ENCODE assay signal across 9 cellular contexts in the genomic region with DNA sequence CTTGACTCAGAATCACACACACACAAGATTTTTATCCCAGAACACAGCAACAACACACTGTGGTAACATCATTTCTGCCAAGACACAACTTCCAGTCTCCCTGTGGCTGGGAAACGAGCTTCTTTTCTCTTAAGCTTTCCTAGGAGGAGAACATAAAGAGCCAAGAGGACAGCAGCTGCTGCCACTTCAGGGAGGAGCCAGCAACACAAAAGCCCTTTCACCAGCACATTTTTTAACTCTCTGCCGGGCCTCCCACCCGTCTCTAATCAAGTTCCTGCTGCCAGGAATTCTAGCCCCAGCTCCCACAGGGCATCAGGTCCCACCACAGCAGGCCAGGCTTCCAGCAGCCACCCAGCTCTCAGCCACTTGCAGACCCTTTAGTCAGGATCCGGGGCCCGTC. TPM values are rescaled to one million over a fixed set of nuclear protein-coding genes. Genes with fewer than 3 reads are reported as not detected.
DNase-seq lines count a peak whose midpoint lies in the region; ATAC-seq, FAIRE-seq and TF ChIP-seq lines count a peak whose summit lies in the region.
"Had no signal": no experiment of that assay in that cellular context is flagged by ENCODE, and none has a peak within 500 bp of the region (broad histone marks: within the 10 kb centered on the region; RNA-seq: fewer than 3 reads in every experiment).

No MANE protein-coding gene starts in this region.

- no peaks in the 10 kb centered on the region for H3K9me3 ChIP-seq in RWPE2 (ENCODE audit: severe bottlenecking)

- no peak for TF ChIP-seq CTCF in AG10803 (conservative IDR thresholded peaks at IDR 0.05; ENCODE audit: low read length)
- no peak for TF ChIP-seq CTCF in RWPE2 (IDR thresholded peaks at IDR 0.05; ENCODE audit: poor library complexity, severe bottlenecking)
- TF ChIP-seq CTCF in fibroblast of villous mesenchyme (IDR thresholded peaks at IDR 0.05; ENCODE audit: insufficient read depth, low read depth, low read length) = no peak
- no peak for TF ChIP-seq CTCF in nephron progenitor cell (IDR thresholded peaks at IDR 0.05)

- no peak for FAIRE-seq in H54 (lab: Jason Lieb, UNC)

- ATAC-seq in RWPE2 (ENCODE audit: low read depth) (no peak), HG03457 (IDR thresholded peaks at IDR 0.05; ENCODE audit: unreplicated experiment) (no peak)

- TF ChIP-seq POLR2A in H54 (IDR thresholded peaks at IDR 0.05; ENCODE audit: low read depth, low read length) = no peak

- peaks cover 17% of the 10 kb centered on the region for H3K9me3 Mint-ChIP-seq in nephron progenitor cell

- peaks cover 96% of the 10 kb centered on the region for H3K36me3 ChIP-seq in RWPE2 (ENCODE audit: low read depth)

- H3K4me1 ChIP-seq in RWPE2 (ENCODE audit: insufficient read depth, poor library complexity, severe bottlenecking) = peaks cover 9% of the 10 kb centered on the region
- H3K4me1 ChIP-seq: BLaER1 had no signal

- DNase-seq in AG10803 (ENCODE audit: low read depth) (peak; percentile 68), RWPE2 (ENCODE audit: low spot score) (no peak), fibroblast of villous mesenchyme (ENCODE audit: low read depth) (peak; percentile 52), nephron progenitor cell (peak; percentile 45), activated T-cell treated with anti-CD3 and anti-CD28 coated beads for 4 hours (no peak), H54 (ENCODE audit: insufficient read length, low spot score) (no peak), activated gamma-delta T cell (lab: John Stamatoyannopoulos, UW) (no peak)

- no peaks in the 10 kb centered on the region for H3K27me3 ChIP-seq in RWPE2 (ENCODE audit: insufficient read depth, poor library complexity, severe bottlenecking)
- H3K27me3 ChIP-seq: BLaER1 had no signal

- H3K27ac ChIP-seq in RWPE2 (ENCODE audit: poor library complexity, severe bottlenecking) = peak overlapping the region; percentile 7
- H3K27ac ChIP-seq: BLaER1 had no signal

- H3K4me3 ChIP-seq in AG10803 (ENCODE audit: low read length) (peak overlapping the region; percentile 26), RWPE2 (ENCODE audit: severe bottlenecking) (no peak overlapping the region), fibroblast of villous mesenchyme (ENCODE audit: low read depth, low read length) (no peak overlapping the region)
- H3K4me3 ChIP-seq: BLaER1 had no signal

- peaks cover 87% of the 10 kb centered on the region for H3K36me3 Mint-ChIP-seq in nephron progenitor cell (ENCODE audit: low read depth)

- peak overlapping the region; percentile 54 for H3K4me3 Mint-ChIP-seq in nephron progenitor cell

- peaks cover 54% of the 10 kb centered on the region for H3K4me1 Mint-ChIP-seq in nephron progenitor cell

- H3K27me3 Mint-ChIP-seq in nephron progenitor cell (ENCODE audit: low read depth, poor library complexity) = no peaks in the 10 kb centered on the region

- peak overlapping the region; percentile 98 for H3K27ac Mint-ChIP-seq in nephron progenitor cell

RNA-seq across cellular contexts. Expression of a gene that starts 22.4 kb away (rescaled TPM):
- total RNA-seq in fibroblast of villous mesenchyme = 306 and 454 TPM in 2 replicates

Comparison
In these comparisons a context has a peak if more than half of its experiments do, and no peak if none do; other contexts are left out.
1. DNase-seq: peak in AG10803 (single experiment), fibroblast of villous mesenchyme (single experiment) and nephron progenitor cell (single experiment); none in RWPE2 (single experiment), activated T-cell treated with anti-CD3 and anti-CD28 coated beads for 4 hours (single experiment), H54 (single experiment) and activated gamma-delta T cell (single experiment).